In genomic region chr7:90736316-90736715, GRCh38 we compare ENCODE assay signal across 21 cellular contexts.
"Had no signal": no experiment of that assay in that cellular context is flagged by ENCODE, and none has a peak within 500 bp of the region (broad histone marks: within the 10 kb centered on the region; RNA-seq: fewer than 3 reads in every experiment).

No MANE protein-coding gene starts in this region.

- H3K27ac ChIP-seq: coronary artery, parathyroid adenoma, suprapubic skin, tibial nerve, WERI-Rb-1 had no signal

- H2AFZ ChIP-seq: parathyroid adenoma had no signal

- H3K9ac ChIP-seq: parathyroid adenoma had no signal

- H3K4me1 ChIP-seq: parathyroid adenoma, suprapubic skin, tibial nerve had no signal

- H3K4me3 Mint-ChIP-seq: activated CD8-positive, alpha-beta T cell treated with anti-CD3 and anti-CD28 coated beads, Interleukin-2, amount 10 ng/mL, durations not matched to agents 7 days and 5 days; activated naive CD8-positive, alpha-beta T cell treated with anti-CD3 and anti-CD28 coated beads, Interleukin-2, amount 50 U/mL, for 24 hours; activated T-helper 1 cell treated with anti-CD3 and anti-CD28 coated beads, Interleukin-12 subunit alpha, Interleukin-12 subunit beta, Interleukin-2, Interleukin-4 antibody, amounts not matched to agents 30 ng/mL and 10 ng/mL and 1 ng/mL, durations not matched to agents 14 hours and 24 hours and 36 hours; nephron progenitor cell; stimulated activated naive CD8-positive, alpha-beta T cell treated with anti-CD3 and anti-CD28 coated beads, Interleukin-15, amount 100 ng/mL, for 72 hours; T-helper 2 cell treated with Interferon-gamma antibody and Interleukin-4, amounts not matched to agents 5 μg/mL and 100 μg/mL, for 36 hours had no signal

- H3K4me1 Mint-ChIP-seq: nephron progenitor cell had no signal

- DNase-seq: activated CD4-positive, alpha-beta T cell treated with anti-CD3 and anti-CD28 coated beads for 1 hour; activated CD4-positive, alpha-beta T cell treated with anti-CD3 and anti-CD28 coated beads, Interleukin-2, amount 50 U/mL, for 1 hour; activated CD8-positive, alpha-beta T cell treated with anti-CD3 and anti-CD28 coated beads, Interleukin-2, amount 10 ng/mL, durations not matched to agents 7 days and 5 days; activated gamma-delta T cell; activated naive CD4-positive, alpha-beta T cell treated with anti-CD3 and anti-CD28 coated beads, Interleukin-2, amount 50 U/mL, for 16 hours; activated naive CD8-positive, alpha-beta T cell treated with anti-CD3 and anti-CD28 coated beads, Interleukin-2, amount 50 U/mL, for 24 hours; foreskin melanocyte; hippocampal formation; left ventricle myocardium superior; mesenchymal stem cell; nephron progenitor cell; stimulated activated CD4-positive, alpha-beta T cell treated with anti-CD3 and anti-CD28 coated beads, Interleukin-4, amount 100 ng/mL, for 24 hours; stimulated activated naive CD8-positive, alpha-beta T cell treated with anti-CD3 and anti-CD28 coated beads, Interleukin-15, amount 100 ng/mL, for 72 hours; WERI-Rb-1 had no signal

- H3K27ac Mint-ChIP-seq: activated CD8-positive, alpha-beta T cell treated with anti-CD3 and anti-CD28 coated beads, Interleukin-2, amount 10 ng/mL, durations not matched to agents 7 days and 5 days; activated naive CD8-positive, alpha-beta T cell treated with anti-CD3 and anti-CD28 coated beads, Interleukin-2, amount 50 U/mL, for 24 hours; activated T-helper 1 cell treated with anti-CD3 and anti-CD28 coated beads, Interleukin-12 subunit alpha, Interleukin-12 subunit beta, Interleukin-2, Interleukin-4 antibody, amounts not matched to agents 30 ng/mL and 10 ng/mL and 1 ng/mL, durations not matched to agents 14 hours and 24 hours and 36 hours; nephron progenitor cell; T-helper 2 cell treated with Interferon-gamma antibody and Interleukin-4, amounts not matched to agents 5 μg/mL and 100 μg/mL, for 36 hours had no signal

- H3K36me3 ChIP-seq: WERI-Rb-1 had no signal

- FAIRE-seq: TTC549 had no signal

- H3K4me3 ChIP-seq: coronary artery, suprapubic skin, tibial nerve had no signal

- H3K9me3 ChIP-seq: suprapubic skin had no signal

- H3K27me3 ChIP-seq: suprapubic skin, tibial nerve had no signal

- ATAC-seq: activated CD8-positive, alpha-beta T cell treated with anti-CD3 and anti-CD28 coated beads, Interleukin-2, amount 10 ng/mL, durations not matched to agents 7 days and 5 days; left ventricle myocardium superior had no signal
